ENCODE assay signal across 15 cellular contexts in the genomic region with DNA sequence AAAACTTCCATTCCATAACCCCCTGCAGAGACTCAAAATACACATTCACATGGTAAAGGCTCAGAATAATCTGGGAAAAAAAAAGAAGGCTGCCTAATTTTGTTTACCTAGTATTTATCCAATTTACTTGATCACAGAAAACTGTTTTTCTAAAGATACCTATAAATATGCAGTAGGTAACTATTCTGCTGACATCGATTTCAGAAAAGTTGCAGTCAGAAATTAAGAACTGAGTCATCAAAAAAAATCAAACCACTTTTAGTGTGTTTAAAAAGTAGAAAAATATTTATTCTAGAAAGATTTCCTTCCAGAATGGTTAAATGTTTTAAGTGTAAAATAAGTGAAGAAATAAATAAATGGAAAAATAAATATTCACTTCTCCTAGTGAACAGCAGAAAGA.
DNase-seq lines count a peak whose midpoint lies in the region; ATAC-seq, FAIRE-seq and TF ChIP-seq lines count a peak whose summit lies in the region.
"Had no signal": no experiment of that assay in that cellular context is flagged by ENCODE, and none has a peak within 500 bp of the region (broad histone marks: within the 10 kb centered on the region; RNA-seq: fewer than 3 reads in every experiment).

No MANE protein-coding gene starts in this region.

- H3K36me3 Mint-ChIP-seq in neural progenitor cell (peaks cover 3% of the 10 kb centered on the region), mesothelial cell of epicardium (no peaks in the 10 kb centered on the region)
- H3K36me3 Mint-ChIP-seq: CD14-positive monocyte; CD4-positive, alpha-beta memory T cell had no signal

- DNase-seq in HepG2 (ENCODE audit: low spot score): no peak
- no peak for DNase-seq in right lobe of liver
- peak; percentile 5 for DNase-seq in NCI-H69 (lab: John Stamatoyannopoulos, UW)
- no peak for DNase-seq in neural progenitor cell (ENCODE audit: low spot score)
- DNase-seq in mesothelial cell of epicardium (ENCODE audit: low spot score in 2 of 2, unreplicated experiment in 2 of 2): no peak
- DNase-seq in NCI-H524 treated with DMSO at 0.1 percent for 48 hours (lab: John Stamatoyannopoulos, UW): no peak
- DNase-seq: CD4-positive, alpha-beta memory T cell; DMS79 treated with DMSO at 0.1 percent for 48 hours; GF-D8 had no signal

- intact Hi-C loops in HepG2 (cut with micrococcal nuclease; ENCODE audit: unreplicated experiment): no loop called here
- intact Hi-C loops in right lobe of liver (cut with DNase I): no loop called here

- no peak for TF ChIP-seq POLR2A in HepG2 (IDR thresholded peaks at IDR 0.05; ENCODE audit: insufficient read depth in 1 of 2, low read depth in 2 of 2, low read length in 2 of 2)
- TF ChIP-seq POLR2A in right lobe of liver (IDR thresholded peaks at IDR 0.05): no peak

- TF ChIP-seq EP300 in HepG2 (IDR thresholded peaks at IDR 0.05; ENCODE audit: low read depth in 2 of 2, low read length in 2 of 2) (no peak), HepG2 (CRISPR knock-in tag; IDR thresholded peaks at IDR 0.05; ENCODE audit: borderline replicate concordance) (no peak)

- BruUV-seq in HepG2 (replicated peaks; lab: Mats Ljungman, UMichigan): no TSS peak

- H3K27ac ChIP-seq in HepG2 (ENCODE audit: extremely low read length, insufficient read depth, low read length) (no peak overlapping the region), right lobe of liver (no peak overlapping the region), neural progenitor cell (no peak overlapping the region)
- H3K27ac ChIP-seq: 22Rv1, BLaER1 had no signal

- CTCF ChIA-PET in HepG2 (lab: Yijun Ruan, JAX; ENCODE audit: low intra/inter-chr PET ratio, low total read pairs): no interaction called here

- H3K27ac Mint-ChIP-seq in neural progenitor cell (no peak overlapping the region), mesothelial cell of epicardium (no peak overlapping the region)
- H3K27ac Mint-ChIP-seq: CD14-positive monocyte had no signal

- H3K4me3 ChIP-seq in HepG2 (replicated peaks in 1 of 3; ENCODE audit: insufficient read depth in 1 of 3, low read depth in 2 of 3, low read length in 3 of 3): no peak overlapping the region
- H3K4me3 ChIP-seq in right lobe of liver: no peak overlapping the region
- H3K4me3 ChIP-seq in neural progenitor cell: no peak overlapping the region
- H3K4me3 ChIP-seq: BLaER1, HAP-1 had no signal

- TF ChIP-seq RAD21 in HepG2 (CRISPR knock-in tag; IDR thresholded peaks at IDR 0.05): no peak

- POLR2A ChIA-PET in HepG2 (lab: Yijun Ruan, JAX): no interaction called here

- H3K4me2 ChIP-seq in HepG2 (ENCODE audit: low read depth, low read length): no peak overlapping the region
- peak overlapping the region; percentile 11 for H3K4me2 ChIP-seq in neural progenitor cell
- H3K4me2 ChIP-seq: BLaER1 had no signal

- H3K9me3 Mint-ChIP-seq in neural progenitor cell (no peaks in the 10 kb centered on the region), mesothelial cell of epicardium (no peaks in the 10 kb centered on the region)
- H3K9me3 Mint-ChIP-seq: CD4-positive, alpha-beta memory T cell had no signal

- H3K79me2 ChIP-seq in HepG2 (ENCODE audit: insufficient read depth, low read length) (no peaks in the 10 kb centered on the region), neural progenitor cell (ENCODE audit: low read depth) (peaks cover 11% of the 10 kb centered on the region)

- H3K36me3 ChIP-seq in HepG2 (replicated peaks in 1 of 2; ENCODE audit: control insufficient read depth in 1 of 2, insufficient read depth in 2 of 2, low read length in 2 of 2): no peaks in the 10 kb centered on the region
- H3K36me3 ChIP-seq in right lobe of liver: no peaks in the 10 kb centered on the region
- no peaks in the 10 kb centered on the region for H3K36me3 ChIP-seq in neural progenitor cell
- H3K36me3 ChIP-seq: BLaER1, HAP-1 had no signal

- ATAC-seq in HepG2 (no peak), right lobe of liver (no peak), GM18873 (IDR thresholded peaks at IDR 0.05; ENCODE audit: low FRiP score, unreplicated experiment) (no peak)

- H3K4me3 Mint-ChIP-seq in neural progenitor cell: no peak overlapping the region
- no peak overlapping the region for H3K4me3 Mint-ChIP-seq in mesothelial cell of epicardium
- H3K4me3 Mint-ChIP-seq: CD14-positive monocyte; CD4-positive, alpha-beta memory T cell had no signal

- in situ Hi-C loops in HepG2 (cut with HindIII; ENCODE audit: extremely low pct_ligation_motif_present, low pct_unique_long_range_greater_than_20kb): no loop called here

- no peaks in the 10 kb centered on the region for H3F3A ChIP-seq in neural progenitor cell (ENCODE audit: low read depth)

- H3K9me3 ChIP-seq in HepG2 (ENCODE audit: low read length) (no peaks in the 10 kb centered on the region), right lobe of liver (no peaks in the 10 kb centered on the region), neural progenitor cell (ENCODE audit: low read depth) (no peaks in the 10 kb centered on the region)
- H3K9me3 ChIP-seq: BLaER1, HAP-1 had no signal

- WGBS in HepG2 (ENCODE audit: low lambda C conversion rate): 0% methylated on average over 1 of the region's 1 CpG
- WGBS in right lobe of liver (ENCODE audit: insufficient coverage, low coverage, low lambda C conversion rate, missing lambda C conversion rate): 50% methylated on average over 1 of the region's 1 CpG

- H3K4me1 Mint-ChIP-seq in neural progenitor cell: peaks cover 49% of the 10 kb centered on the region
- peaks cover 25% of the 10 kb centered on the region for H3K4me1 Mint-ChIP-seq in mesothelial cell of epicardium
- H3K4me1 Mint-ChIP-seq: CD14-positive monocyte; CD4-positive, alpha-beta memory T cell had no signal

- FAIRE-seq in HepG2 (lab: Jason Lieb, UNC): no peak
- FAIRE-seq: GM19239 had no signal

- no peak overlapping the region for H2AFZ ChIP-seq in HepG2 (ENCODE audit: low read length)
- no peak overlapping the region for H2AFZ ChIP-seq in neural progenitor cell (replicated peaks)

- H3K27me3 ChIP-seq in HepG2 (ENCODE audit: control insufficient read depth in 1 of 2, insufficient read depth in 2 of 2, low read length in 2 of 2) (peaks cover 0 to 8% of the 10 kb centered on the region in 2 experiments; a peak in 3 of 5 replicates), right lobe of liver (no peaks in the 10 kb centered on the region), neural progenitor cell (no peaks in the 10 kb centered on the region)
- H3K27me3 ChIP-seq: BLaER1 had no signal

- H4K20me1 ChIP-seq in HepG2 (ENCODE audit: insufficient read depth, low read length) (no peaks in the 10 kb centered on the region), neural progenitor cell (ENCODE audit: low read depth) (no peaks in the 10 kb centered on the region)

- H3K4me1 ChIP-seq in HepG2 (ENCODE audit: insufficient read depth, low read length) (no peaks in the 10 kb centered on the region), right lobe of liver (no peaks in the 10 kb centered on the region), neural progenitor cell (peaks cover 36% of the 10 kb centered on the region)
- H3K4me1 ChIP-seq: HAP-1 had no signal

- H3K27me3 Mint-ChIP-seq in neural progenitor cell (ENCODE audit: insufficient read depth, low read depth) (no peaks in the 10 kb centered on the region), mesothelial cell of epicardium (ENCODE audit: low read depth) (no peaks in the 10 kb centered on the region)
- H3K27me3 Mint-ChIP-seq: CD4-positive, alpha-beta memory T cell had no signal

- TF ChIP-seq CTCF in HepG2 (CRISPR knock-in tag; IDR thresholded peaks at IDR 0.05) (no peak), right lobe of liver (IDR thresholded peaks at IDR 0.05) (no peak), neural progenitor cell (IDR thresholded peaks at IDR 0.05) (no peak), mesothelial cell of epicardium (IDR thresholded peaks at IDR 0.05; ENCODE audit: unreplicated experiment) (no peak)

- H3K9ac ChIP-seq in HepG2 (ENCODE audit: insufficient read depth, low read depth, low read length) (no peak overlapping the region), neural progenitor cell (no peak overlapping the region)
- H3K9ac ChIP-seq: BLaER1 had no signal

TF ChIP-seq in HepG2, 621 proteins besides CTCF, POLR2A, EP300 and RAD21:
- TF ChIP-seq RFX5 (IDR thresholded peaks at IDR 0.05; ENCODE audit: low read depth, low read length): no peak
- TF ChIP-seq, protein P1, sequence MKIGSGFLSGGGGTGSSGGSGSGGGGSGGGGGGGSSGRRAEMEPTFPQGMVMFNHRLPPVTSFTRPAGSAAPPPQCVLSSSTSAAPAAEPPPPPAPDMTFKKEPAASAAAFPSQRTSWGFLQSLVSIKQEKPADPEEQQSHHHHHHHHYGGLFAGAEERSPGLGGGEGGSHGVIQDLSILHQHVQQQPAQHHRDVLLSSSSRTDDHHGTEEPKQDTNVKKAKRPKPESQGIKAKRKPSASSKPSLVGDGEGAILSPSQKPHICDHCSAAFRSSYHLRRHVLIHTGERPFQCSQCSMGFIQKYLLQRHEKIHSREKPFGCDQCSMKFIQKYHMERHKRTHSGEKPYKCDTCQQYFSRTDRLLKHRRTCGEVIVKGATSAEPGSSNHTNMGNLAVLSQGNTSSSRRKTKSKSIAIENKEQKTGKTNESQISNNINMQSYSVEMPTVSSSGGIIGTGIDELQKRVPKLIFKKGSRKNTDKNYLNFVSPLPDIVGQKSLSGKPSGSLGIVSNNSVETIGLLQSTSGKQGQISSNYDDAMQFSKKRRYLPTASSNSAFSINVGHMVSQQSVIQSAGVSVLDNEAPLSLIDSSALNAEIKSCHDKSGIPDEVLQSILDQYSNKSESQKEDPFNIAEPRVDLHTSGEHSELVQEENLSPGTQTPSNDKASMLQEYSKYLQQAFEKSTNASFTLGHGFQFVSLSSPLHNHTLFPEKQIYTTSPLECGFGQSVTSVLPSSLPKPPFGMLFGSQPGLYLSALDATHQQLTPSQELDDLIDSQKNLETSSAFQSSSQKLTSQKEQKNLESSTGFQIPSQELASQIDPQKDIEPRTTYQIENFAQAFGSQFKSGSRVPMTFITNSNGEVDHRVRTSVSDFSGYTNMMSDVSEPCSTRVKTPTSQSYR (CRISPR knock-in tag; IDR thresholded peaks at IDR 0.05; ENCODE audit: borderline replicate concordance): no peak
- TF ChIP-seq ATF5 (CRISPR knock-in tag; IDR thresholded peaks at IDR 0.05; ENCODE audit: low read depth): no peak
- TF ChIP-seq MAFF (IDR thresholded peaks at IDR 0.05; ENCODE audit: low read depth, low read length): peak; percentile 82
- peak; percentile 57 to 85 for TF ChIP-seq MAFK (conservative IDR thresholded peaks at IDR 0.05 in 1 of 2, IDR thresholded peaks at IDR 0.05 in 1 of 2; ENCODE audit: low read length in 2 of 2)
- no peak for TF ChIP-seq RFX3 (CRISPR knock-in tag; IDR thresholded peaks at IDR 0.05)
- no peak for TF ChIP-seq ZSCAN29 (CRISPR knock-in tag; conservative IDR thresholded peaks at IDR 0.05)
